ENCODE assay signal across 24 cellular contexts in genomic region chrX:37783284-37783683, GRCh38. TPM values are rescaled to one million over a fixed set of nuclear protein-coding genes. Genes with fewer than 3 reads are reported as not detected.
DNase-seq lines count a peak whose midpoint lies in the region; ATAC-seq and TF ChIP-seq lines count a peak whose summit lies in the region.
"Had no signal": no experiment of that assay in that cellular context is flagged by ENCODE, and none has a peak within 500 bp of the region (broad histone marks: within the 10 kb centered on the region; RNA-seq: fewer than 3 reads in every experiment).

No MANE protein-coding gene starts in this region.

- H3K9me2 ChIP-seq in SU-DHL-6 (replicated peaks; ENCODE audit: insufficient read depth, low read length): no peaks in the 10 kb centered on the region

- intact Hi-C loops in spleen (cut with DNase I; ENCODE audit: low total_unique reads) (no loop called here), lower leg skin (cut with DNase I; ENCODE audit: low total_unique reads) (no loop called here)
- intact Hi-C loops in activated CD4-positive, alpha-beta memory T cell treated with anti-CD3 and anti-CD28 coated beads for 36 hours (cut with micrococcal nuclease): no loop called here

- peak overlapping the region; percentile 73 for H3K4me2 ChIP-seq in SU-DHL-6 (ENCODE audit: low read depth, low read length, poor library complexity, severe bottlenecking)

- CTCF ChIA-PET in activated CD4-positive, alpha-beta memory T cell treated with anti-CD3 and anti-CD28 coated beads for 36 hours (lab: Charles Lee): no interaction called here

- H2AFZ ChIP-seq in SU-DHL-6 (ENCODE audit: low read depth, low read length, severe bottlenecking): no peak overlapping the region

- H3K36me3 ChIP-seq in SU-DHL-6 (ENCODE audit: low read length) (no peaks in the 10 kb centered on the region), spleen (peaks cover 0 to 12% (median 0%) of the 10 kb centered on the region in 6 donors)
- H3K36me3 ChIP-seq: esophagus muscularis mucosa, gastroesophageal sphincter, pancreas, thyroid gland had no signal

- H3K9me3 Mint-ChIP-seq in activated CD4-positive, alpha-beta memory T cell treated with anti-CD3 and anti-CD28 coated beads for 36 hours: no peaks in the 10 kb centered on the region
- H3K9me3 Mint-ChIP-seq: activated naive CD8-positive, alpha-beta T cell treated with anti-CD3 and anti-CD28 coated beads for 36 hours; natural killer cell; stimulated activated effector memory CD8-positive, alpha-beta T cell treated with anti-CD3 and anti-CD28 coated beads, Interleukin-12 subunit alpha, Interleukin-12 subunit beta, amount 100 ng/mL, for 72 hours had no signal

- no peaks in the 10 kb centered on the region for H3K27me3 ChIP-seq in SU-DHL-6 (ENCODE audit: low read length)
- no peaks in the 10 kb centered on the region for H3K27me3 ChIP-seq in spleen (replicated peaks in 1 of 7)
- H3K27me3 ChIP-seq: esophagus muscularis mucosa, gastroesophageal sphincter, pancreas, thyroid gland had no signal

- DNase-seq in GM12864 (ENCODE audit: low read depth) (no peak), NB4 (ENCODE audit: low read depth) (peak; percentile 83), spleen (peak; percentile 68), lower leg skin (ENCODE audit: low spot score in 2 of 2) (no peak)
- no peak for DNase-seq in activated CD4-positive, alpha-beta memory T cell treated with anti-CD3 and anti-CD28 coated beads for 36 hours
- DNase-seq: activated CD4-positive, alpha-beta T cell treated with anti-CD3 and anti-CD28 coated beads for 4 hours; activated naive CD8-positive, alpha-beta T cell treated with anti-CD3 and anti-CD28 coated beads for 36 hours; cerebellar nuclear complex; DMS79; effector CD4-positive, alpha-beta T cell; IMR-90; MM.1S; natural killer cell; NCI-H187 treated with DMSO at 0.1 percent for 48 hours; NCI-H774; pancreas; thyroid gland had no signal

- WGBS in spleen, 5 donors: 35 to 61% (median 45%) methylated on average over 3 to 4 of the region's 4 CpGs
- WGBS in lower leg skin, 2 donors: 54 to 77% methylated on average over 4 of the region's 4 CpGs

- no peak overlapping the region for H3K27ac Mint-ChIP-seq in activated CD4-positive, alpha-beta memory T cell treated with anti-CD3 and anti-CD28 coated beads for 36 hours
- H3K27ac Mint-ChIP-seq: activated naive CD8-positive, alpha-beta T cell treated with anti-CD3 and anti-CD28 coated beads for 36 hours; natural killer cell; stimulated activated effector memory CD8-positive, alpha-beta T cell treated with anti-CD3 and anti-CD28 coated beads, Interleukin-12 subunit alpha, Interleukin-12 subunit beta, amount 100 ng/mL, for 72 hours had no signal

- TF ChIP-seq POLR2A in NB4 (IDR thresholded peaks at IDR 0.05; ENCODE audit: extremely low read depth, insufficient read length) (no peak), spleen (IDR thresholded peaks at IDR 0.05) (no peak), lower leg skin (IDR thresholded peaks at IDR 0.05) (no peak)

- H3K9me3 ChIP-seq in SU-DHL-6 (ENCODE audit: insufficient read depth, low read length) (no peaks in the 10 kb centered on the region), spleen (no peaks in the 10 kb centered on the region)
- H3K9me3 ChIP-seq: esophagus muscularis mucosa, gastroesophageal sphincter, pancreas, thyroid gland had no signal

- TF ChIP-seq CTCF in GM12864 (IDR thresholded peaks at IDR 0.05; ENCODE audit: low read depth, low read length, missing control alignments) (no peak), NB4 (IDR thresholded peaks at IDR 0.05; ENCODE audit: low read depth, low read length) (no peak), SU-DHL-6 (IDR thresholded peaks at IDR 0.05; ENCODE audit: insufficient read depth, low read length, poor library complexity, severe bottlenecking) (no peak), spleen (IDR thresholded peaks at IDR 0.05 in 8 of 11, conservative IDR thresholded peaks at IDR 0.05 in 3 of 11) (no peak), lower leg skin (IDR thresholded peaks at IDR 0.05) (no peak)

- no peak overlapping the region for H3K4me3 Mint-ChIP-seq in activated CD4-positive, alpha-beta memory T cell treated with anti-CD3 and anti-CD28 coated beads for 36 hours
- H3K4me3 Mint-ChIP-seq: activated naive CD8-positive, alpha-beta T cell treated with anti-CD3 and anti-CD28 coated beads for 36 hours; natural killer cell; stimulated activated effector memory CD8-positive, alpha-beta T cell treated with anti-CD3 and anti-CD28 coated beads, Interleukin-12 subunit alpha, Interleukin-12 subunit beta, amount 100 ng/mL, for 72 hours had no signal

- H4K20me1 ChIP-seq in SU-DHL-6 (ENCODE audit: low read depth, low read length): no peaks in the 10 kb centered on the region

- POLR2A ChIA-PET in activated CD4-positive, alpha-beta memory T cell treated with anti-CD3 and anti-CD28 coated beads for 36 hours (lab: Charles Lee): no interaction called here

- peak overlapping the region; percentile 31 for H3K4me3 ChIP-seq in GM12864 (ENCODE audit: low read depth, low read length)
- H3K4me3 ChIP-seq in NB4 (ENCODE audit: low read depth, low read length): peak overlapping the region; percentile 28
- no peak overlapping the region for H3K4me3 ChIP-seq in SU-DHL-6 (ENCODE audit: insufficient read depth, low read length, poor library complexity, severe bottlenecking)
- H3K4me3 ChIP-seq in spleen: peak overlapping the region in 4 of 8 donors; percentile 33 to 65 (median 38)
- H3K4me3 ChIP-seq in lower leg skin (ENCODE audit: low read depth, poor library complexity, severe bottlenecking): no peak overlapping the region
- H3K4me3 ChIP-seq: esophagus muscularis mucosa, gastroesophageal sphincter, pancreas, thyroid gland had no signal

- ATAC-seq in HG02870 (IDR thresholded peaks at IDR 0.05; ENCODE audit: unreplicated experiment): no peak
- ATAC-seq: gastroesophageal sphincter; natural killer cell; pancreas; sciatic nerve; stimulated activated effector memory CD8-positive, alpha-beta T cell treated with anti-CD3 and anti-CD28 coated beads, Interleukin-12 subunit alpha, Interleukin-12 subunit beta, amount 100 ng/mL, for 72 hours had no signal

- 0 out of 2 replicates have a peak overlapping the region, but pooled peaks have one; percentile 18 for H3K9ac ChIP-seq in SU-DHL-6 (ENCODE audit: low read length)

- H3K4me1 ChIP-seq in spleen: peaks cover 0 to 55% (median 10%) of the 10 kb centered on the region in 6 donors
- H3K4me1 ChIP-seq: esophagus muscularis mucosa, gastroesophageal sphincter, pancreas, thyroid gland had no signal

- H3K79me2 ChIP-seq in SU-DHL-6 (ENCODE audit: insufficient read depth, low read length): peaks cover 15% of the 10 kb centered on the region; the same call in 1 of the 2 replicates

- H3K27me3 Mint-ChIP-seq in activated CD4-positive, alpha-beta memory T cell treated with anti-CD3 and anti-CD28 coated beads for 36 hours: no peaks in the 10 kb centered on the region
- H3K27me3 Mint-ChIP-seq: activated naive CD8-positive, alpha-beta T cell treated with anti-CD3 and anti-CD28 coated beads for 36 hours had no signal

- H3K27ac ChIP-seq in SU-DHL-6 (ENCODE audit: low read depth, low read length) (peak overlapping the region; percentile 95), spleen (peak overlapping the region in 7 of 8 donors; percentile 38 to 88 (median 69))
- H3K27ac ChIP-seq: esophagus muscularis mucosa, gastroesophageal sphincter, pancreas, thyroid gland had no signal

- peaks cover 19% of the 10 kb centered on the region for H3K4me1 Mint-ChIP-seq in activated CD4-positive, alpha-beta memory T cell treated with anti-CD3 and anti-CD28 coated beads for 36 hours (ENCODE audit: low read depth)

- no peaks in the 10 kb centered on the region for H3K36me3 Mint-ChIP-seq in activated CD4-positive, alpha-beta memory T cell treated with anti-CD3 and anti-CD28 coated beads for 36 hours
- H3K36me3 Mint-ChIP-seq: natural killer cell; stimulated activated effector memory CD8-positive, alpha-beta T cell treated with anti-CD3 and anti-CD28 coated beads, Interleukin-12 subunit alpha, Interleukin-12 subunit beta, amount 100 ng/mL, for 72 hours had no signal

- H3F3A ChIP-seq in SU-DHL-6 (ENCODE audit: insufficient read depth): peaks cover 43% of the 10 kb centered on the region

RNA-seq across cellular contexts. Expression of gene CYBB, which starts 3.4 kb away (rescaled TPM):
- total RNA-seq in spleen (100 to 1,000 TPM; 129 to 231 (median 200) TPM), lower leg skin (1 to 10 TPM; 2.6 to 5.8 (median 3.3) TPM)
- polyA plus RNA-seq in spleen: 10 to 100 TPM; 30.5 to 38.7 (median 35.5) TPM
- total RNA-seq in activated CD4-positive, alpha-beta memory T cell treated with anti-CD3 and anti-CD28 coated beads for 36 hours: not detected
- total RNA-seq: IMR-90, RPMI7951 had no signal
- polyA plus RNA-seq: IMR-90 had no signal

Comparison
In these comparisons a context has a peak if more than half of its experiments do, and no peak if none do; other contexts are left out.
1. DNase-seq: peak in NB4 (single experiment) and spleen (single experiment); none in GM12864 (single experiment), activated CD4-positive, alpha-beta memory T cell treated with anti-CD3 and anti-CD28 coated beads for 36 hours (single experiment) and lower leg skin (0 of 2).
2. H3K4me3 ChIP-seq: peak in GM12864 (single experiment) and NB4 (single experiment); none in SU-DHL-6 (single experiment) and lower leg skin (single experiment).
3. RNA of gene CYBB, which starts 3.4 kb away (total RNA-seq): 129 to 231 TPM in spleen; 2.6 to 5.8 TPM in lower leg skin and not detected in activated CD4-positive, alpha-beta memory T cell treated with anti-CD3 and anti-CD28 coated beads for 36 hours; every median in the first group is over 10 times any median in the second.